In genomic region chr7:120311028-120311788, GRCh38 we compare ENCODE assay signal across 19 cellular contexts. TPM values are rescaled to one million over a fixed set of nuclear protein-coding genes. Genes with fewer than 3 reads are reported as not detected.
DNase-seq lines count a peak whose midpoint lies in the region; ATAC-seq, FAIRE-seq and TF ChIP-seq lines count a peak whose summit lies in the region.
"Had no signal": no experiment of that assay in that cellular context is flagged by ENCODE, and none has a peak within 500 bp of the region (broad histone marks: within the 10 kb centered on the region; RNA-seq: fewer than 3 reads in every experiment).

No MANE protein-coding gene starts in this region.

- H3K27me3 ChIP-seq in GM23338 (ENCODE audit: insufficient read depth) (no peaks in the 10 kb centered on the region), GM12878 (replicated peaks in 1 of 2; ENCODE audit: control insufficient read depth in 2 of 2, insufficient read depth in 2 of 2, low read length in 1 of 2) (no peaks in the 10 kb centered on the region)
- no peaks in the 10 kb centered on the region for H3K27me3 ChIP-seq in CD4-positive, alpha-beta T cell (ENCODE audit: control insufficient read depth, insufficient read depth, low read length)
- H3K27me3 ChIP-seq: BE2C had no signal

- BruUV-seq in GM12878 (replicated peaks; lab: Mats Ljungman, UMichigan): no TSS peak

- H2AFZ ChIP-seq in GM23338 (no peak overlapping the region), GM12878 (ENCODE audit: control insufficient read depth, low read depth, low read length) (no peak overlapping the region)

- no peaks in the 10 kb centered on the region for H3K36me3 Mint-ChIP-seq in GM23338 (ENCODE audit: low read depth)
- H3K36me3 Mint-ChIP-seq in CD4-positive, alpha-beta T cell (ENCODE audit: low read depth): no peaks in the 10 kb centered on the region
- H3K36me3 Mint-ChIP-seq: CD4-positive, CD25-positive, alpha-beta regulatory T cell had no signal

- DNase-seq in GM12892 (ENCODE audit: insufficient read length) (no peak), GM23338 (ENCODE audit: low spot score) (no peak), GM12878 (ENCODE audit: low read depth, low spot score) (no peak), HuH-7 (ENCODE audit: low spot score) (no peak), SW480 (ENCODE audit: low spot score) (no peak)
- DNase-seq in CD4-positive, alpha-beta T cell: no peak
- DNase-seq: ACHN; BE2C; C1 segment of cervical spinal cord; Caco-2; CD4-positive, CD25-positive, alpha-beta regulatory T cell; HCEC 1CT; HFFc6 had no signal

- SMC1A ChIA-PET in GM12878 (lab: Charles Lee; ENCODE audit: uncharacterized antibody, unreplicated experiment): interaction anchor here (0.9 to 1.2 kb wide), 2 partner anchors 18 to 34 kb away, joined by 3 to 4 read pairs; no protein-coding TSS in a partner anchor

- WGBS in GM12878 (ENCODE audit: insufficient coverage, insufficient replicate concordance, low lambda C conversion rate, missing lambda C conversion rate): 3% methylated on average over 2 of the region's 2 CpGs

- peaks cover under 1% of the 10 kb centered on the region; the same call in 1 of the 2 replicates for H3K4me1 ChIP-seq in GM23338 (ENCODE audit: insufficient read depth)
- H3K4me1 ChIP-seq in GM12878 (ENCODE audit: control insufficient read depth, insufficient read depth, low read length): 0 out of 2 replicates have a peak, but pooled peaks cover 4% of the 10 kb centered on the region
- H3K4me1 ChIP-seq: BE2C, Caco-2 had no signal

- CTCF ChIA-PET in GM12878 (lab: Yijun Ruan, JAX): interaction anchor here (0.8 kb wide), 1 partner anchor 10 kb away, joined by 3 read pairs; no protein-coding TSS in a partner anchor
- CTCF ChIA-PET in CD4-positive, alpha-beta T cell (lab: Charles Lee): no interaction called here

- H3K4me3 Mint-ChIP-seq in GM23338: no peak overlapping the region
- H3K4me3 Mint-ChIP-seq in CD4-positive, alpha-beta T cell: no peak overlapping the region
- H3K4me3 Mint-ChIP-seq: CD4-positive, CD25-positive, alpha-beta regulatory T cell; HFFc6 had no signal

- H3K9me2 ChIP-seq in GM23338 (ENCODE audit: insufficient read depth): no peaks in the 10 kb centered on the region

- H3K79me2 ChIP-seq in GM23338 (replicated peaks; ENCODE audit: insufficient read depth) (no peaks in the 10 kb centered on the region), GM12878 (ENCODE audit: control insufficient read depth, insufficient read depth, low read length) (no peaks in the 10 kb centered on the region; the same call in none of the 2 replicates)

- no peak for TF ChIP-seq RAD21 in GM12878 (IDR thresholded peaks at IDR 0.05; ENCODE audit: insufficient read depth, low read depth, low read length)

- H4K20me1 ChIP-seq in GM23338 (replicated peaks; ENCODE audit: insufficient read depth) (no peaks in the 10 kb centered on the region), GM12878 (ENCODE audit: control insufficient read depth, insufficient read depth) (no peaks in the 10 kb centered on the region)

- no peak overlapping the region for H3K4me3 ChIP-seq in GM23338
- H3K4me3 ChIP-seq in GM12878: no peak overlapping the region

- H3K27ac ChIP-seq in GM23338 (ENCODE audit: low read depth): no peak overlapping the region
- H3K27ac ChIP-seq in GM12878 (ENCODE audit: control insufficient read depth, insufficient read depth): no peak overlapping the region
- no peak overlapping the region for H3K27ac ChIP-seq in CD4-positive, alpha-beta T cell (ENCODE audit: low read depth, low read length)
- H3K27ac ChIP-seq: HL-60, KMS-11 had no signal

- intact Hi-C loops in GM12878 (cut with micrococcal nuclease; ENCODE audit: unreplicated experiment): no loop called here
- intact Hi-C loops in CD4-positive, alpha-beta T cell (cut with DNase I, micrococcal nuclease): no loop called here

- ATAC-seq in GM23338 (no peak), GM12878 (peak; percentile 19)
- ATAC-seq in CD4-positive, alpha-beta T cell (ENCODE audit: poor library complexity): no peak

- POLR2A ChIA-PET in GM12878 (lab: Charles Lee): interaction anchor here (0.7 kb wide), 1 partner anchor 507 kb away, joined by 3 read pairs; no protein-coding TSS in a partner anchor
- POLR2A ChIA-PET in CD4-positive, alpha-beta T cell (lab: Charles Lee): no interaction called here

- TF ChIP-seq POLR2A in GM12892 (IDR thresholded peaks at IDR 0.05; ENCODE audit: low read depth, low read length) (no peak), GM12878 (IDR thresholded peaks at IDR 0.05; ENCODE audit: low read depth, low read length) (no peak)

- H3K9ac ChIP-seq in GM12878 (ENCODE audit: control insufficient read depth, insufficient read depth, low read length): no peak overlapping the region
- H3K9ac ChIP-seq: KMS-11 had no signal

- H3K27me3 Mint-ChIP-seq in GM23338 (ENCODE audit: insufficient read depth, low read depth, poor library complexity): peaks cover 3% of the 10 kb centered on the region
- no peaks in the 10 kb centered on the region for H3K27me3 Mint-ChIP-seq in CD4-positive, alpha-beta T cell
- H3K27me3 Mint-ChIP-seq: CD4-positive, CD25-positive, alpha-beta regulatory T cell had no signal

- in situ Hi-C loops in GM12878 (cut with MboI): no loop called here

- TF ChIP-seq CTCF in GM23338 (conservative IDR thresholded peaks at IDR 0.05; ENCODE audit: low read depth in 2 of 2) (no peak), GM12878 (IDR thresholded peaks at IDR 0.05 in 2 of 3, conservative IDR thresholded peaks at IDR 0.05 in 1 of 3; ENCODE audit: control insufficient read depth in 2 of 3, extremely low read depth in 1 of 3, insufficient read depth in 1 of 3, low read depth in 3 of 3, low read length in 3 of 3) (no peak)
- no peak for TF ChIP-seq CTCF in CD4-positive, alpha-beta T cell (IDR thresholded peaks at IDR 0.05)

- no peak for TF ChIP-seq EP300 in GM12878 (IDR thresholded peaks at IDR 0.05; ENCODE audit: borderline replicate concordance in 1 of 2, control insufficient read depth in 1 of 2, low read depth in 2 of 2, low read length in 2 of 2)

- peak overlapping the region; percentile 72; the same call in 1 of the 2 replicates for H3K27ac Mint-ChIP-seq in GM23338
- H3K27ac Mint-ChIP-seq in CD4-positive, alpha-beta T cell: no peak overlapping the region
- H3K27ac Mint-ChIP-seq: CD4-positive, CD25-positive, alpha-beta regulatory T cell; HFFc6 had no signal

- peak; percentile 14 for FAIRE-seq in GM12892 (lab: Jason Lieb, UNC)
- no peak for FAIRE-seq in GM12878 (lab: Jason Lieb, UNC)
- FAIRE-seq: D721Med, G401.6, H54 had no signal

- no peaks in the 10 kb centered on the region for H3K36me3 ChIP-seq in GM23338 (ENCODE audit: insufficient read depth)
- no peaks in the 10 kb centered on the region for H3K36me3 ChIP-seq in GM12878 (ENCODE audit: control insufficient read depth in 2 of 2, insufficient read depth in 2 of 2, low read length in 1 of 2)
- H3K36me3 ChIP-seq: BE2C had no signal

- no peaks in the 10 kb centered on the region for H3F3A ChIP-seq in GM23338 (replicated peaks; ENCODE audit: low read depth)

- RAD21 ChIA-PET in GM12878 (lab: Charles Lee; ENCODE audit: unreplicated experiment): no interaction called here

- H3K4me2 ChIP-seq in GM23338 (no peak overlapping the region), GM12878 (ENCODE audit: control insufficient read depth, insufficient read depth) (no peak overlapping the region)
- H3K4me2 ChIP-seq: KMS-11 had no signal

- H3K9me3 Mint-ChIP-seq in GM23338: no peaks in the 10 kb centered on the region
- H3K9me3 Mint-ChIP-seq in CD4-positive, alpha-beta T cell: no peaks in the 10 kb centered on the region

- H3K4me1 Mint-ChIP-seq in GM23338: peaks cover 15% of the 10 kb centered on the region
- H3K4me1 Mint-ChIP-seq in CD4-positive, alpha-beta T cell (ENCODE audit: low read depth): no peaks in the 10 kb centered on the region
- H3K4me1 Mint-ChIP-seq: CD4-positive, CD25-positive, alpha-beta regulatory T cell had no signal

- no peaks in the 10 kb centered on the region; the same call in 2 of the 3 replicates for H3K9me3 ChIP-seq in GM12878 (replicated peaks; ENCODE audit: control insufficient read depth, insufficient read depth, low read length)
- H3K9me3 ChIP-seq in CD4-positive, alpha-beta T cell (ENCODE audit: control insufficient read depth, low read length): no peaks in the 10 kb centered on the region
- H3K9me3 ChIP-seq: BE2C, Caco-2 had no signal

TF ChIP-seq in GM12878, 131 proteins besides CTCF, POLR2A, EP300 and RAD21 (continues in another document):
- TF ChIP-seq ZNF207 (IDR thresholded peaks at IDR 0.05; ENCODE audit: borderline replicate concordance) (no peak), BHLHE40 (IDR thresholded peaks at IDR 0.05; ENCODE audit: borderline replicate concordance in 1 of 2, low read depth in 2 of 2, low read length in 1 of 2) (no peak), SMARCA5 (IDR thresholded peaks at IDR 0.05) (no peak)

RNA-seq across cellular contexts. Expression of gene KCND2, which starts 38.2 kb away (rescaled TPM):
- polyA plus RNA-seq in GM12892 (2012; ENCODE audit: missing spikeins): 1.3 TPM
- 15.6 and 17.7 TPM in 2 replicates for total RNA-seq in GM23338 (2014; rRNA removed; shearing (Covaris generic))
- polyA plus RNA-seq in GM23338 (2016; fragmentation: Nextera tagmentation; extraction: Ambion mirVana) (7.1 and 8.3 TPM in 2 replicates), GM12878 (2011; rRNA removed) (19.1 and 22.3 TPM in 2 replicates), GM12878 (2014; fragmentation: Illumina TruSeq; extraction: Trizol) (6.3 and 7.2 TPM in 2 replicates), GM12878 (2014; fragmentation: Nextera tagmentation; extraction: Ambion mirVana) (1 to 10 TPM; 3.6 to 3.7 TPM), GM12878 (2014; rRNA removed) (4.2 and 4.3 TPM in 2 replicates), GM12878 (2016; fragmentation: Nextera tagmentation; extraction: Ambion mirVana) (1 to 10 TPM; 5.8 to 6.2 TPM)
- total RNA-seq in GM12878 (2013; cell fraction: nucleolus; rRNA removed): 31.6 and 33.1 TPM in 2 replicates
- total RNA-seq in GM12878 (2014; rRNA removed) (13.6 and 15.3 TPM in 2 replicates), GM12878 (2014; rRNA removed; fragmentation: Illumina TruSeq; extraction: Trizol) (13.5 and 13.8 TPM in 2 replicates), GM12878 (2021) (12.2 and 12.5 TPM in 2 replicates)
- polyA plus RNA-seq in GM12878 (2011; ENCODE audit: low read depth): 2.6 TPM
- 9.1 and 10.6 TPM in 2 replicates for polyA plus RNA-seq in GM12878 (2011; cell fraction: cytosol; rRNA removed)
- 17.9 and 21.0 TPM in 2 replicates for polyA plus RNA-seq in GM12878 (2011; cell fraction: nucleus; rRNA removed)
- 3.3 and 3.7 TPM in 2 replicates for polyA plus RNA-seq in GM12878 (2012)
- polyA minus RNA-seq in GM12878 (2011; rRNA and poly(A)+ RNA removed): 54.5 and 62.3 TPM in 2 replicates
- polyA minus RNA-seq in GM12878 (2011; cell fraction: cytosol; rRNA and poly(A)+ RNA removed): 8.2 and 11.9 TPM in 2 replicates
- polyA minus RNA-seq in GM12878 (2011; cell fraction: nucleus; rRNA and poly(A)+ RNA removed): 111 and 184 TPM in 2 replicates
- total RNA-seq in CD4-positive, alpha-beta T cell: not detected
- total RNA-seq: Caco-2; CD4-positive, CD25-positive, alpha-beta regulatory T cell; HFFc6; HT1080 had no signal
- polyA plus RNA-seq: CD4-positive, CD25-positive, alpha-beta regulatory T cell had no signal

Comparison
In these comparisons a context has a peak if more than half of its experiments do, and no peak if none do; other contexts are left out.
1. RNA of gene KCND2, which starts 38.2 kb away (total RNA-seq): 15.6 to 17.7 TPM in GM23338 and 12.2 to 33.1 TPM in GM12878; not detected in CD4-positive, alpha-beta T cell; every median in the first group is over 10 times any median in the second.